In genomic region chr3:187974857-187975257, GRCh38 we compare ENCODE assay signal across 1 cellular context.
TF ChIP-seq lines count a peak whose summit lies in the region.

No MANE protein-coding gene starts in this region.

TF ChIP-seq in HCT116, 20 proteins besides CTCF, POLR2A, EP300 and RAD21:
- TF ChIP-seq ZBTB33 (IDR thresholded peaks at IDR 0.05; ENCODE audit: extremely low read depth, insufficient replicate concordance, low read length) (no peak), SIN3A (IDR thresholded peaks at IDR 0.05; ENCODE audit: low read depth) (no peak), EZH2 (IDR thresholded peaks at IDR 0.05) (no peak), CEBPB (IDR thresholded peaks at IDR 0.05; ENCODE audit: low read depth) (no peak)
- TF ChIP-seq, protein P1, sequence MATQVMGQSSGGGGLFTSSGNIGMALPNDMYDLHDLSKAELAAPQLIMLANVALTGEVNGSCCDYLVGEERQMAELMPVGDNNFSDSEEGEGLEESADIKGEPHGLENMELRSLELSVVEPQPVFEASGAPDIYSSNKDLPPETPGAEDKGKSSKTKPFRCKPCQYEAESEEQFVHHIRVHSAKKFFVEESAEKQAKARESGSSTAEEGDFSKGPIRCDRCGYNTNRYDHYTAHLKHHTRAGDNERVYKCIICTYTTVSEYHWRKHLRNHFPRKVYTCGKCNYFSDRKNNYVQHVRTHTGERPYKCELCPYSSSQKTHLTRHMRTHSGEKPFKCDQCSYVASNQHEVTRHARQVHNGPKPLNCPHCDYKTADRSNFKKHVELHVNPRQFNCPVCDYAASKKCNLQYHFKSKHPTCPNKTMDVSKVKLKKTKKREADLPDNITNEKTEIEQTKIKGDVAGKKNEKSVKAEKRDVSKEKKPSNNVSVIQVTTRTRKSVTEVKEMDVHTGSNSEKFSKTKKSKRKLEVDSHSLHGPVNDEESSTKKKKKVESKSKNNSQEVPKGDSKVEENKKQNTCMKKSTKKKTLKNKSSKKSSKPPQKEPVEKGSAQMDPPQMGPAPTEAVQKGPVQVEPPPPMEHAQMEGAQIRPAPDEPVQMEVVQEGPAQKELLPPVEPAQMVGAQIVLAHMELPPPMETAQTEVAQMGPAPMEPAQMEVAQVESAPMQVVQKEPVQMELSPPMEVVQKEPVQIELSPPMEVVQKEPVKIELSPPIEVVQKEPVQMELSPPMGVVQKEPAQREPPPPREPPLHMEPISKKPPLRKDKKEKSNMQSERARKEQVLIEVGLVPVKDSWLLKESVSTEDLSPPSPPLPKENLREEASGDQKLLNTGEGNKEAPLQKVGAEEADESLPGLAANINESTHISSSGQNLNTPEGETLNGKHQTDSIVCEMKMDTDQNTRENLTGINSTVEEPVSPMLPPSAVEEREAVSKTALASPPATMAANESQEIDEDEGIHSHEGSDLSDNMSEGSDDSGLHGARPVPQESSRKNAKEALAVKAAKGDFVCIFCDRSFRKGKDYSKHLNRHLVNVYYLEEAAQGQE (IDR thresholded peaks at IDR 0.05; ENCODE audit: low read depth): no peak
